Comparison of ENCODE assay signal across 1 cellular context in genomic region chr11:3157381-3158130, GRCh38.
TF ChIP-seq lines count a peak whose summit lies in the region.

No MANE protein-coding gene starts in this region.

TF ChIP-seq in HCT116, 20 proteins besides CTCF, POLR2A, EP300 and RAD21 (continued from another document):
- TF ChIP-seq ELF1 (IDR thresholded peaks at IDR 0.05; ENCODE audit: borderline replicate concordance, low read depth) (no peak), ATF3 (IDR thresholded peaks at IDR 0.05) (no peak)
